ENCODE assay signal across 15 cellular contexts in the genomic region with DNA sequence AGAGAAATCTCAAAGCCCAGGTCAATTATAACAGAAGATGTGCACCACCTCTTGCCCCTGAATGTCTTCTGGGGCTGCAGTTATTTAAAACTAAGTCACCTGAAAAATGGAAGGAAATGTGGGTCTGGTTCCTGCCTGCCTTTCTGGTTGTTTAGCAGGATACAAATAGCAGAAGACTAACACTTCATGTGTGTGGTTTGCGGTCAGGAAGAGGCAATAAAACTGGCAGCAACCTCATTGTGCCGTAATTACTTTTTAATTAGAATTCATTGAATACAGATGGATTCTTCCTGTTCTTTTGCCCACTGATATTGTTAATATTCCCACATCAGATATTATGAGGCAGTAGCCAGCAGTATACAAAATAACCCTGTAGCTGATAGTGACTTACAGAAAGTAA.
DNase-seq lines count a peak whose midpoint lies in the region; ATAC-seq and TF ChIP-seq lines count a peak whose summit lies in the region.
"Had no signal": no experiment of that assay in that cellular context is flagged by ENCODE, and none has a peak within 500 bp of the region (broad histone marks: within the 10 kb centered on the region; RNA-seq: fewer than 3 reads in every experiment).

No MANE protein-coding gene starts in this region.

- ATAC-seq in right cardiac atrium (no peak), GM19452 (IDR thresholded peaks at IDR 0.05; ENCODE audit: unreplicated experiment) (no peak)
- no peak for ATAC-seq in CD8-positive, alpha-beta T cell
- ATAC-seq: foreskin keratinocyte, WTC11 had no signal

- no peak overlapping the region for H3K27ac ChIP-seq in CD4-positive, alpha-beta memory T cell (ENCODE audit: low read depth, low read length)
- H3K27ac ChIP-seq in right cardiac atrium (ENCODE audit: low read length): no peak overlapping the region
- no peak overlapping the region for H3K27ac ChIP-seq in CD8-positive, alpha-beta T cell (ENCODE audit: low read depth, low read length)
- H3K27ac ChIP-seq: foreskin keratinocyte, RWPE1, transverse colon had no signal

- H3K9me3 ChIP-seq in CD4-positive, alpha-beta memory T cell (ENCODE audit: control insufficient read depth in 1 of 2, low read length in 2 of 2): no peaks in the 10 kb centered on the region
- no peaks in the 10 kb centered on the region for H3K9me3 ChIP-seq in right cardiac atrium (ENCODE audit: control insufficient read depth, low read length)
- H3K9me3 ChIP-seq in CD8-positive, alpha-beta T cell (ENCODE audit: low read length): no peaks in the 10 kb centered on the region
- H3K9me3 ChIP-seq: transverse colon had no signal

- CTCF ChIA-PET in CD4-positive, alpha-beta memory T cell (lab: Charles Lee; ENCODE audit: partially characterized antibody): no interaction called here
- CTCF ChIA-PET in CD8-positive, alpha-beta T cell (lab: Charles Lee): no interaction called here

- H3K4me1 Mint-ChIP-seq in CD4-positive, alpha-beta memory T cell: peaks cover 5 to 14% (median 11%) of the 10 kb centered on the region in 4 donors
- peaks cover 15% of the 10 kb centered on the region for H3K4me1 Mint-ChIP-seq in CD8-positive, alpha-beta T cell (ENCODE audit: low read depth)
- H3K4me1 Mint-ChIP-seq: WTC11 had no signal

- H3K36me3 Mint-ChIP-seq in CD4-positive, alpha-beta memory T cell: no peaks in the 10 kb centered on the region
- H3K36me3 Mint-ChIP-seq in CD8-positive, alpha-beta T cell: no peaks in the 10 kb centered on the region
- H3K36me3 Mint-ChIP-seq: WTC11 had no signal

- H3K36me3 ChIP-seq in CD4-positive, alpha-beta memory T cell (ENCODE audit: insufficient read depth, low read length): no peaks in the 10 kb centered on the region
- no peaks in the 10 kb centered on the region for H3K36me3 ChIP-seq in CD8-positive, alpha-beta T cell (ENCODE audit: insufficient read depth, low read length)
- H3K36me3 ChIP-seq: transverse colon had no signal

- peak in 3 of 5 donors; percentile 2 to 4 (median 2) for DNase-seq in CD4-positive, alpha-beta memory T cell
- DNase-seq in GDM1 (lab: John Stamatoyannopoulos, UW) (peak; percentile 14), NCI-H2029 treated with DMSO at 0.1 percent for 48 hours (lab: John Stamatoyannopoulos, UW) (peak; percentile 84), UCSD-AML1 (lab: John Stamatoyannopoulos, UW; ENCODE audit: unreplicated experiment) (peak; percentile 15), right cardiac atrium (no peak), NCI-H1694 treated with DMSO at 0.1 percent for 48 hours (lab: John Stamatoyannopoulos, UW) (no peak)
- DNase-seq in CD8-positive, alpha-beta T cell: no peak
- DNase-seq: activated naive CD4-positive, alpha-beta T cell treated with Interleukin-2 at 50 U/mL for 16 hours; foreskin keratinocyte; NCI-H524; small intestine; transverse colon had no signal

- H3K27ac Mint-ChIP-seq in CD4-positive, alpha-beta memory T cell: no peak overlapping the region
- H3K27ac Mint-ChIP-seq in CD8-positive, alpha-beta T cell: no peak overlapping the region
- H3K27ac Mint-ChIP-seq: WTC11 had no signal

- no peaks in the 10 kb centered on the region for H3K27me3 Mint-ChIP-seq in CD4-positive, alpha-beta memory T cell
- H3K27me3 Mint-ChIP-seq in CD8-positive, alpha-beta T cell (ENCODE audit: low read depth): no peaks in the 10 kb centered on the region

- peaks cover 0 to 3% (median 0%) of the 10 kb centered on the region in 8 donors for H3K9me3 Mint-ChIP-seq in CD4-positive, alpha-beta memory T cell
- no peaks in the 10 kb centered on the region for H3K9me3 Mint-ChIP-seq in CD8-positive, alpha-beta T cell
- H3K9me3 Mint-ChIP-seq: WTC11 had no signal

- intact Hi-C loops in CD4-positive, alpha-beta memory T cell (cut with micrococcal nuclease): no loop called here
- intact Hi-C loops in right cardiac atrium (cut with DNase I): no loop called here
- intact Hi-C loops in CD8-positive, alpha-beta T cell (cut with DNase I, micrococcal nuclease): no loop called here

- H3K27me3 ChIP-seq in CD4-positive, alpha-beta memory T cell (ENCODE audit: insufficient read depth, low read length): no peaks in the 10 kb centered on the region
- no peaks in the 10 kb centered on the region for H3K27me3 ChIP-seq in right cardiac atrium (ENCODE audit: control insufficient read depth, insufficient read depth)
- H3K27me3 ChIP-seq in CD8-positive, alpha-beta T cell (ENCODE audit: insufficient read depth, low read length): no peaks in the 10 kb centered on the region
- H3K27me3 ChIP-seq: transverse colon had no signal

- WGBS in right cardiac atrium: 61% methylated on average over 2 of the region's 2 CpGs

- no peak for TF ChIP-seq CTCF in CD8-positive, alpha-beta T cell (IDR thresholded peaks at IDR 0.05)

- no peak overlapping the region for H3K4me3 ChIP-seq in CD4-positive, alpha-beta memory T cell (ENCODE audit: low read length in 2 of 2)
- no peak overlapping the region for H3K4me3 ChIP-seq in right cardiac atrium (ENCODE audit: low read length)
- H3K4me3 ChIP-seq in CD8-positive, alpha-beta T cell (ENCODE audit: low read depth, low read length): no peak overlapping the region
- H3K4me3 ChIP-seq: transverse colon had no signal

- H3K4me3 Mint-ChIP-seq in CD4-positive, alpha-beta memory T cell: no peak overlapping the region
- H3K4me3 Mint-ChIP-seq in CD8-positive, alpha-beta T cell: no peak overlapping the region
- H3K4me3 Mint-ChIP-seq: WTC11 had no signal

- H3K4me1 ChIP-seq in CD4-positive, alpha-beta memory T cell (ENCODE audit: insufficient read depth, low read length): peaks cover 9% of the 10 kb centered on the region
- H3K4me1 ChIP-seq in right cardiac atrium (ENCODE audit: control insufficient read depth, insufficient read depth, low read length): no peaks in the 10 kb centered on the region
- peaks cover 9% of the 10 kb centered on the region for H3K4me1 ChIP-seq in CD8-positive, alpha-beta T cell (ENCODE audit: insufficient read depth, low read length)
- H3K4me1 ChIP-seq: foreskin keratinocyte had no signal

- POLR2A ChIA-PET in CD4-positive, alpha-beta memory T cell (lab: Charles Lee; ENCODE audit: partially characterized antibody): no interaction called here
- POLR2A ChIA-PET in CD8-positive, alpha-beta T cell (lab: Charles Lee): no interaction called here

Comparison
In these comparisons a context has a peak if more than half of its experiments do, and no peak if none do; other contexts are left out.
1. DNase-seq: peak in CD4-positive, alpha-beta memory T cell (3 of 5), GDM1 (single experiment), NCI-H2029 treated with DMSO at 0.1 percent for 48 hours (single experiment) and UCSD-AML1 (single experiment); none in right cardiac atrium (0 of 3), CD8-positive, alpha-beta T cell (0 of 7) and NCI-H1694 treated with DMSO at 0.1 percent for 48 hours (single experiment).